ENCODE assay signal across 1 cellular context in the genomic region with DNA sequence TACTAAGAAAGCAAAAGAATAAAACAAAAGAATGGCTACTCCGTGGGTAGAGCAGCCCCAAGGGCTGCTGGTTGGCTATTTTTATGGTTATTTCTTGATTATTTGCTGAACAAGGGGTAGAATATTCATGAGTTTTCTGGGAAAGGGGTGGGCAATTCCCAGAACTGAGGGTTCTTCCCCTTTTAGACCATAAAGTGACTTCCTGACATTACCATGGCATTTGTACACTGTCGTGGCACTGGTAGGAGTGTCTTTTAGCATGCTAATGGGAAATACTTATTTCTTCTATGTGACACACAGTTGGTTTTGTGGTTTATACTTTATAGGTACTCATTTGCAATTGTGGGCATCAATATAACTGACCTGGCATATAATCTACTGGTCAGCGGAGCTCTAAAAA.
TF ChIP-seq lines count a peak whose summit lies in the region.

No MANE protein-coding gene starts in this region.

TF ChIP-seq in K562, 482 proteins besides CTCF, POLR2A, EP300 and RAD21:
- no peak for TF ChIP-seq ZNF165 (CRISPR knock-in tag; IDR thresholded peaks at IDR 0.05; ENCODE audit: borderline replicate concordance)
- TF ChIP-seq ARID2 (IDR thresholded peaks at IDR 0.05): no peak
- TF ChIP-seq RBM14 (IDR thresholded peaks at IDR 0.05; ENCODE audit: borderline replicate concordance, insufficient read depth, low read depth, low read length): no peak
- TF ChIP-seq NFATC3 (IDR thresholded peaks at IDR 0.05): no peak
- TF ChIP-seq TCFL5 (CRISPR knock-in tag; conservative IDR thresholded peaks at IDR 0.05): no peak
- TF ChIP-seq, protein P1, sequence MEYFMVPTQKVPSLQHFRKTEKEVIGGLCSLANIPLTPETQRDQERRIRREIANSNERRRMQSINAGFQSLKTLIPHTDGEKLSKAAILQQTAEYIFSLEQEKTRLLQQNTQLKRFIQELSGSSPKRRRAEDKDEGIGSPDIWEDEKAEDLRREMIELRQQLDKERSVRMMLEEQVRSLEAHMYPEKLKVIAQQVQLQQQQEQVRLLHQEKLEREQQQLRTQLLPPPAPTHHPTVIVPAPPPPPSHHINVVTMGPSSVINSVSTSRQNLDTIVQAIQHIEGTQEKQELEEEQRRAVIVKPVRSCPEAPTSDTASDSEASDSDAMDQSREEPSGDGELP (CRISPR knock-in tag; IDR thresholded peaks at IDR 0.05; ENCODE audit: borderline replicate concordance): no peak
- TF ChIP-seq SRSF7 (optimal IDR thresholded peaks at IDR 0.05; ENCODE audit: low read depth, low read length): no peak
- TF ChIP-seq RFX1 (IDR thresholded peaks at IDR 0.05): peak; percentile 15; the same call in 1 of the 2 replicates
- no peak for TF ChIP-seq GABPB2 (CRISPR knock-in tag; conservative IDR thresholded peaks at IDR 0.05)
- TF ChIP-seq RBM17 (IDR thresholded peaks at IDR 0.05; ENCODE audit: borderline replicate concordance, low read depth, low read length): no peak
- TF ChIP-seq STAT5A (IDR thresholded peaks at IDR 0.05; ENCODE audit: borderline replicate concordance, low read length): peak; percentile 77; the same call in 1 of the 2 replicates
- TF ChIP-seq DPF2 (IDR thresholded peaks at IDR 0.05): no peak
- TF ChIP-seq, protein P2, sequence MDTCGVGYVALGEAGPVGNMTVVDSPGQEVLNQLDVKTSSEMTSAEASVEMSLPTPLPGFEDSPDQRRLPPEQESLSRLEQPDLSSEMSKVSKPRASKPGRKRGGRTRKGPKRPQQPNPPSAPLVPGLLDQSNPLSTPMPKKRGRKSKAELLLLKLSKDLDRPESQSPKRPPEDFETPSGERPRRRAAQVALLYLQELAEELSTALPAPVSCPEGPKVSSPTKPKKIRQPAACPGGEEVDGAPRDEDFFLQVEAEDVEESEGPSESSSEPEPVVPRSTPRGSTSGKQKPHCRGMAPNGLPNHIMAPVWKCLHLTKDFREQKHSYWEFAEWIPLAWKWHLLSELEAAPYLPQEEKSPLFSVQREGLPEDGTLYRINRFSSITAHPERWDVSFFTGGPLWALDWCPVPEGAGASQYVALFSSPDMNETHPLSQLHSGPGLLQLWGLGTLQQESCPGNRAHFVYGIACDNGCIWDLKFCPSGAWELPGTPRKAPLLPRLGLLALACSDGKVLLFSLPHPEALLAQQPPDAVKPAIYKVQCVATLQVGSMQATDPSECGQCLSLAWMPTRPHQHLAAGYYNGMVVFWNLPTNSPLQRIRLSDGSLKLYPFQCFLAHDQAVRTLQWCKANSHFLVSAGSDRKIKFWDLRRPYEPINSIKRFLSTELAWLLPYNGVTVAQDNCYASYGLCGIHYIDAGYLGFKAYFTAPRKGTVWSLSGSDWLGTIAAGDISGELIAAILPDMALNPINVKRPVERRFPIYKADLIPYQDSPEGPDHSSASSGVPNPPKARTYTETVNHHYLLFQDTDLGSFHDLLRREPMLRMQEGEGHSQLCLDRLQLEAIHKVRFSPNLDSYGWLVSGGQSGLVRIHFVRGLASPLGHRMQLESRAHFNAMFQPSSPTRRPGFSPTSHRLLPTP (IDR thresholded peaks at IDR 0.05; ENCODE audit: borderline replicate concordance, extremely low read depth, insufficient read length): no peak
- no peak for TF ChIP-seq ZNF224 (CRISPR knock-in tag; IDR thresholded peaks at IDR 0.05)
- no peak for TF ChIP-seq ILF3 (IDR thresholded peaks at IDR 0.05; ENCODE audit: borderline replicate concordance)
